Comparison of ENCODE assay signal across 29 cellular contexts in genomic region chr18:70021043-70021442, GRCh38.
"Had no signal": no experiment of that assay in that cellular context is flagged by ENCODE, and none has a peak within 500 bp of the region (broad histone marks: within the 10 kb centered on the region; RNA-seq: fewer than 3 reads in every experiment).

No MANE protein-coding gene starts in this region.

- H3K4me1 ChIP-seq: esophagus squamous epithelium, gastrocnemius medialis, lower lobe of right lung had no signal

- H3K9me3 ChIP-seq: esophagus squamous epithelium, gastrocnemius medialis, heart right ventricle, lower lobe of right lung, mucosa of descending colon had no signal

- H3K27me3 ChIP-seq: dorsolateral prefrontal cortex, esophagus squamous epithelium, gastrocnemius medialis, heart right ventricle had no signal

- FAIRE-seq: colon, endometrium, kidney had no signal

- ATAC-seq: effector memory CD8-positive, alpha-beta T cell; esophagus mucosa; gastrocnemius medialis; heart right ventricle; left colon; left lobe of liver; lower lobe of right lung; mucosa of descending colon had no signal

- H3K4me3 ChIP-seq: coronary artery, dorsolateral prefrontal cortex, esophagus squamous epithelium, gastrocnemius medialis, heart right ventricle, lower lobe of right lung, mucosa of descending colon had no signal

- H3K27ac ChIP-seq: dorsolateral prefrontal cortex, epithelial cell of prostate, esophagus squamous epithelium, gastrocnemius medialis, heart right ventricle, lower lobe of right lung had no signal

- DNase-seq: dermis blood vessel endothelial cell; dorsolateral prefrontal cortex; effector CD8-positive, alpha-beta T cell; effector memory CD8-positive, alpha-beta T cell; endodermal cell; erythroblast; esophagus squamous epithelium; foreskin fibroblast; foreskin melanocyte; gastrocnemius medialis; glutamatergic neuron; head of caudate nucleus; heart right ventricle; hippocampal formation; islet precursor cell; kidney; kidney glomerular epithelial cell; left colon; left ventricle myocardium superior; lower lobe of right lung; mesenchymal stem cell; mucosa of descending colon; naive B cell had no signal
